Comparison of ENCODE assay signal across 1 cellular context in genomic region chr3:45701167-45701867, GRCh38.
TF ChIP-seq lines count a peak whose summit lies in the region.

No MANE protein-coding gene starts in this region.

TF ChIP-seq in H1, 55 proteins besides CTCF, POLR2A, EP300 and RAD21 (continued from another document):
- peak; percentile 88 for TF ChIP-seq CHD7 (IDR thresholded peaks at IDR 0.05; ENCODE audit: insufficient replicate concordance, low read length)
- TF ChIP-seq NANOG (IDR thresholded peaks at IDR 0.05; ENCODE audit: insufficient read depth, low read depth, low read length, poor library complexity, severe bottlenecking), result peak; percentile 61
- TF ChIP-seq CEBPB (IDR thresholded peaks at IDR 0.05; ENCODE audit: low read depth, low read length), result peak; percentile 81
- TF ChIP-seq ATF2 (IDR thresholded peaks at IDR 0.05; ENCODE audit: low read length), result 0 out of 2 replicates have a peak, but pooled peaks have one; percentile 66
- no peak for TF ChIP-seq PHF8 (conservative IDR thresholded peaks at IDR 0.05; ENCODE audit: low read depth, low read length)
- TF ChIP-seq POU5F1 (IDR thresholded peaks at IDR 0.05; ENCODE audit: low read depth, low read length), result 0 out of 2 replicates have a peak, but pooled peaks have one; percentile 3
- no peak for TF ChIP-seq KDM4A (IDR thresholded peaks at IDR 0.05; ENCODE audit: low read depth, low read length, severe bottlenecking)
- TF ChIP-seq MAFK (IDR thresholded peaks at IDR 0.05; ENCODE audit: low read depth, low read length), result 0 out of 2 replicates have a peak, but pooled peaks have one; percentile 22
- TF ChIP-seq SUZ12 (IDR thresholded peaks at IDR 0.05; ENCODE audit: low read length), result no peak
- peak in 1 of 2 experiments; percentile 12 for TF ChIP-seq BCL11A (IDR thresholded peaks at IDR 0.05; ENCODE audit: low read depth in 2 of 2, low read length in 2 of 2)
- no peak for TF ChIP-seq TAF1 (IDR thresholded peaks at IDR 0.05; ENCODE audit: low read depth, low read length)
- peak; percentile 99 for TF ChIP-seq TEAD4 (IDR thresholded peaks at IDR 0.05; ENCODE audit: low read depth, low read length)
- peak; percentile 84; the same call in 1 of the 2 replicates for TF ChIP-seq TCF12 (IDR thresholded peaks at IDR 0.05; ENCODE audit: low read depth, low read length)
- TF ChIP-seq YY1 (IDR thresholded peaks at IDR 0.05; ENCODE audit: low read depth, low read length), result peak; percentile 50; the same call in 1 of the 2 replicates
- no peak for TF ChIP-seq BACH1 (IDR thresholded peaks at IDR 0.05; ENCODE audit: low read length)
- no peak for TF ChIP-seq KDM5A (IDR thresholded peaks at IDR 0.05; ENCODE audit: low read length)
- TF ChIP-seq HDAC2 (IDR thresholded peaks at IDR 0.05; ENCODE audit: borderline replicate concordance in 1 of 2, low read depth in 2 of 2, low read length in 2 of 2), result peak in 1 of 2 experiments; percentile 82; a peak in 1 of 4 replicates
- no peak for TF ChIP-seq TAF7 (optimal IDR thresholded peaks at IDR 0.05; ENCODE audit: borderline replicate concordance, low read depth, low read length)
- peak; percentile 66; the same call in 1 of the 2 replicates for TF ChIP-seq SP1 (IDR thresholded peaks at IDR 0.05; ENCODE audit: low read depth, low read length)
